ENCODE assay signal across 1 cellular context in genomic region chr1:193111641-193112090, GRCh38.
TF ChIP-seq lines count a peak whose summit lies in the region.

No MANE protein-coding gene starts in this region.

TF ChIP-seq in HepG2, 621 proteins besides CTCF, POLR2A, EP300 and RAD21 (continued from another document and continues in another):
- TF ChIP-seq, protein P1, sequence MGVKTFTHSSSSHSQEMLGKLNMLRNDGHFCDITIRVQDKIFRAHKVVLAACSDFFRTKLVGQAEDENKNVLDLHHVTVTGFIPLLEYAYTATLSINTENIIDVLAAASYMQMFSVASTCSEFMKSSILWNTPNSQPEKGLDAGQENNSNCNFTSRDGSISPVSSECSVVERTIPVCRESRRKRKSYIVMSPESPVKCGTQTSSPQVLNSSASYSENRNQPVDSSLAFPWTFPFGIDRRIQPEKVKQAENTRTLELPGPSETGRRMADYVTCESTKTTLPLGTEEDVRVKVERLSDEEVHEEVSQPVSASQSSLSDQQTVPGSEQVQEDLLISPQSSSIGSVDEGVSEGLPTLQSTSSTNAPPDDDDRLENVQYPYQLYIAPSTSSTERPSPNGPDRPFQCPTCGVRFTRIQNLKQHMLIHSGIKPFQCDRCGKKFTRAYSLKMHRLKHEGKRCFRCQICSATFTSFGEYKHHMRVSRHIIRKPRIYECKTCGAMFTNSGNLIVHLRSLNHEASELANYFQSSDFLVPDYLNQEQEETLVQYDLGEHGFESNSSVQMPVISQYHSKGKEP (CRISPR knock-in tag; IDR thresholded peaks at IDR 0.05), result no peak
- TF ChIP-seq CAMTA2 (CRISPR knock-in tag; IDR thresholded peaks at IDR 0.05; ENCODE audit: borderline replicate concordance) (no peak), ZNF788 (CRISPR knock-in tag; IDR thresholded peaks at IDR 0.05; ENCODE audit: borderline replicate concordance) (no peak), LCORL (IDR thresholded peaks at IDR 0.05) (no peak), LCORL (CRISPR knock-in tag; IDR thresholded peaks at IDR 0.05) (0 out of 2 replicates have a peak, but pooled peaks have one; percentile 15), ZMYM4 (CRISPR knock-in tag; IDR thresholded peaks at IDR 0.05) (0 out of 2 replicates have a peak, but pooled peaks have one; percentile 7), ZNF558 (CRISPR knock-in tag; IDR thresholded peaks at IDR 0.05; ENCODE audit: borderline replicate concordance) (no peak), ZZZ3 (CRISPR knock-in tag; IDR thresholded peaks at IDR 0.05; ENCODE audit: borderline replicate concordance) (no peak), KDM3A (CRISPR knock-in tag; IDR thresholded peaks at IDR 0.05; ENCODE audit: low read depth) (0 out of 2 replicates have a peak, but pooled peaks have one; percentile 21), REL (CRISPR knock-in tag; conservative IDR thresholded peaks at IDR 0.05) (no peak), PAF1 (CRISPR knock-in tag; IDR thresholded peaks at IDR 0.05) (no peak), ZNF609 (CRISPR knock-in tag; IDR thresholded peaks at IDR 0.05; ENCODE audit: borderline replicate concordance) (no peak), RELA (CRISPR knock-in tag; IDR thresholded peaks at IDR 0.05) (no peak), ZNF703 (CRISPR knock-in tag; IDR thresholded peaks at IDR 0.05; ENCODE audit: borderline replicate concordance) (no peak), KMT2A (CRISPR knock-in tag; IDR thresholded peaks at IDR 0.05) (no peak), ZNF562 (CRISPR knock-in tag; IDR thresholded peaks at IDR 0.05; ENCODE audit: borderline replicate concordance) (no peak), ZBTB38 (CRISPR knock-in tag; IDR thresholded peaks at IDR 0.05) (no peak), ZNF33B (CRISPR knock-in tag; IDR thresholded peaks at IDR 0.05) (no peak), ZNF878 (CRISPR knock-in tag; IDR thresholded peaks at IDR 0.05) (no peak), MYPOP (CRISPR knock-in tag; IDR thresholded peaks at IDR 0.05) (no peak), ZNF34 (CRISPR knock-in tag; IDR thresholded peaks at IDR 0.05; ENCODE audit: borderline replicate concordance) (no peak), SMAD3 (CRISPR knock-in tag; IDR thresholded peaks at IDR 0.05) (no peak), ZNF136 (CRISPR knock-in tag; IDR thresholded peaks at IDR 0.05; ENCODE audit: low read depth) (no peak), CENPT (CRISPR knock-in tag; IDR thresholded peaks at IDR 0.05; ENCODE audit: low read depth) (no peak), ZNF550 (CRISPR knock-in tag; IDR thresholded peaks at IDR 0.05; ENCODE audit: borderline replicate concordance) (no peak), ZBED4 (CRISPR knock-in tag; IDR thresholded peaks at IDR 0.05; ENCODE audit: borderline replicate concordance) (no peak), SETDB1 (CRISPR knock-in tag; IDR thresholded peaks at IDR 0.05; ENCODE audit: borderline replicate concordance) (no peak), TFDP2 (CRISPR knock-in tag; IDR thresholded peaks at IDR 0.05) (no peak), NR2F6 (IDR thresholded peaks at IDR 0.05) (no peak), NR2F6 (CRISPR knock-in tag; IDR thresholded peaks at IDR 0.05) (peak; percentile 64), ZNF160 (CRISPR knock-in tag; IDR thresholded peaks at IDR 0.05) (no peak), SP5 (CRISPR knock-in tag; IDR thresholded peaks at IDR 0.05; ENCODE audit: borderline replicate concordance, low read depth) (no peak), HNF4G (IDR thresholded peaks at IDR 0.05; ENCODE audit: borderline replicate concordance, low read depth, low read length) (no peak), HNF4G (CRISPR knock-in tag; IDR thresholded peaks at IDR 0.05; ENCODE audit: borderline replicate concordance, low read depth) (no peak), ZNF10 (CRISPR knock-in tag; IDR thresholded peaks at IDR 0.05; ENCODE audit: borderline replicate concordance, low read depth) (no peak), ZNF816 (CRISPR knock-in tag; IDR thresholded peaks at IDR 0.05; ENCODE audit: borderline replicate concordance) (no peak), HOXA3 (CRISPR knock-in tag; IDR thresholded peaks at IDR 0.05) (peak; percentile 37; the same call in 1 of the 2 replicates), ZNF432 (CRISPR knock-in tag; IDR thresholded peaks at IDR 0.05; ENCODE audit: borderline replicate concordance) (no peak), SOX13 (IDR thresholded peaks at IDR 0.05) (no peak), SOX13 (CRISPR knock-in tag; conservative IDR thresholded peaks at IDR 0.05 in 1 of 2, IDR thresholded peaks at IDR 0.05 in 1 of 2) (peak in 1 of 2 experiments; percentile 52; a peak in 2 of 4 replicates), SKI (IDR thresholded peaks at IDR 0.05; ENCODE audit: partially characterized antibody) (no peak), ZNF768 (CRISPR knock-in tag; IDR thresholded peaks at IDR 0.05) (no peak), DNMT3B (CRISPR knock-in tag; conservative IDR thresholded peaks at IDR 0.05) (no peak)
- TF ChIP-seq, protein P2, sequence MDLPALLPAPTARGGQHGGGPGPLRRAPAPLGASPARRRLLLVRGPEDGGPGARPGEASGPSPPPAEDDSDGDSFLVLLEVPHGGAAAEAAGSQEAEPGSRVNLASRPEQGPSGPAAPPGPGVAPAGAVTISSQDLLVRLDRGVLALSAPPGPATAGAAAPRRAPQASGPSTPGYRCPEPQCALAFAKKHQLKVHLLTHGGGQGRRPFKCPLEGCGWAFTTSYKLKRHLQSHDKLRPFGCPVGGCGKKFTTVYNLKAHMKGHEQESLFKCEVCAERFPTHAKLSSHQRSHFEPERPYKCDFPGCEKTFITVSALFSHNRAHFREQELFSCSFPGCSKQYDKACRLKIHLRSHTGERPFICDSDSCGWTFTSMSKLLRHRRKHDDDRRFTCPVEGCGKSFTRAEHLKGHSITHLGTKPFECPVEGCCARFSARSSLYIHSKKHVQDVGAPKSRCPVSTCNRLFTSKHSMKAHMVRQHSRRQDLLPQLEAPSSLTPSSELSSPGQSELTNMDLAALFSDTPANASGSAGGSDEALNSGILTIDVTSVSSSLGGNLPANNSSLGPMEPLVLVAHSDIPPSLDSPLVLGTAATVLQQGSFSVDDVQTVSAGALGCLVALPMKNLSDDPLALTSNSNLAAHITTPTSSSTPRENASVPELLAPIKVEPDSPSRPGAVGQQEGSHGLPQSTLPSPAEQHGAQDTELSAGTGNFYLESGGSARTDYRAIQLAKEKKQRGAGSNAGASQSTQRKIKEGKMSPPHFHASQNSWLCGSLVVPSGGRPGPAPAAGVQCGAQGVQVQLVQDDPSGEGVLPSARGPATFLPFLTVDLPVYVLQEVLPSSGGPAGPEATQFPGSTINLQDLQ (CRISPR knock-in tag; IDR thresholded peaks at IDR 0.05), result no peak
- TF ChIP-seq, protein P3, sequence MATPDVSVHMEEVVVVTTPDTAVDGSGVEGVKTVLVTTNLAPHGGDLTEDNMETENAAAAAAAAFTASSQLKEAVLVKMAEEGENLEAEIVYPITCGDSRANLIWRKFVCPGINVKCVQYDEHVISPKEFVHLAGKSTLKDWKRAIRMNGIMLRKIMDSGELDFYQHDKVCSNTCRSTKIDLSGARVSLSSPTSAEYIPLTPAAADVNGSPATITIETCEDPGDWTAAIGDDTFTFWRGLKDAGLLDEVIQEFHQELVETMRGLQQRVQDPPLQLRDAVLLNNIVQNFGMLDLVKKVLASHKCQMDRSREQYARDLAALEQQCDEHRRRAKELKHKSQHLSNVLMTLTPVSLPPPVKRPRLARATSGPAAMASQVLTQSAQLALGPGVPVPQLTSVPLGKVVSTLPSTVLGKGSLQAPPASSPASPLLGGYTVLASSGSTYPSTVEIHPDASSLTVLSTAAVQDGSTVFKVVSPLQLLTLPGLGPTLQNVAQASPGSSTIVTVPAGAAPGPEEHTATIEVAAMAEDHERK (CRISPR knock-in tag; IDR thresholded peaks at IDR 0.05; ENCODE audit: low read depth), result no peak
- TF ChIP-seq, protein P4, sequence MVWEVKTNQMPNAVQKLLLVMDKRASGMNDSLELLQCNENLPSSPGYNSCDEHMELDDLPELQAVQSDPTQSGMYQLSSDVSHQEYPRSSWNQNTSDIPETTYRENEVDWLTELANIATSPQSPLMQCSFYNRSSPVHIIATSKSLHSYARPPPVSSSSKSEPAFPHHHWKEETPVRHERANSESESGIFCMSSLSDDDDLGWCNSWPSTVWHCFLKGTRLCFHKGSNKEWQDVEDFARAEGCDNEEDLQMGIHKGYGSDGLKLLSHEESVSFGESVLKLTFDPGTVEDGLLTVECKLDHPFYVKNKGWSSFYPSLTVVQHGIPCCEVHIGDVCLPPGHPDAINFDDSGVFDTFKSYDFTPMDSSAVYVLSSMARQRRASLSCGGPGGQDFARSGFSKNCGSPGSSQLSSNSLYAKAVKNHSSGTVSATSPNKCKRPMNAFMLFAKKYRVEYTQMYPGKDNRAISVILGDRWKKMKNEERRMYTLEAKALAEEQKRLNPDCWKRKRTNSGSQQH (CRISPR knock-in tag; IDR thresholded peaks at IDR 0.05; ENCODE audit: low read depth), result peak; percentile 77; the same call in 1 of the 2 replicates
- TF ChIP-seq, protein P5, sequence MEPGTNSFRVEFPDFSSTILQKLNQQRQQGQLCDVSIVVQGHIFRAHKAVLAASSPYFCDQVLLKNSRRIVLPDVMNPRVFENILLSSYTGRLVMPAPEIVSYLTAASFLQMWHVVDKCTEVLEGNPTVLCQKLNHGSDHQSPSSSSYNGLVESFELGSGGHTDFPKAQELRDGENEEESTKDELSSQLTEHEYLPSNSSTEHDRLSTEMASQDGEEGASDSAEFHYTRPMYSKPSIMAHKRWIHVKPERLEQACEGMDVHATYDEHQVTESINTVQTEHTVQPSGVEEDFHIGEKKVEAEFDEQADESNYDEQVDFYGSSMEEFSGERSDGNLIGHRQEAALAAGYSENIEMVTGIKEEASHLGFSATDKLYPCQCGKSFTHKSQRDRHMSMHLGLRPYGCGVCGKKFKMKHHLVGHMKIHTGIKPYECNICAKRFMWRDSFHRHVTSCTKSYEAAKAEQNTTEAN (CRISPR knock-in tag; conservative IDR thresholded peaks at IDR 0.05), result no peak
